Comparison of ENCODE assay signal across 1 cellular context in the genomic region with DNA sequence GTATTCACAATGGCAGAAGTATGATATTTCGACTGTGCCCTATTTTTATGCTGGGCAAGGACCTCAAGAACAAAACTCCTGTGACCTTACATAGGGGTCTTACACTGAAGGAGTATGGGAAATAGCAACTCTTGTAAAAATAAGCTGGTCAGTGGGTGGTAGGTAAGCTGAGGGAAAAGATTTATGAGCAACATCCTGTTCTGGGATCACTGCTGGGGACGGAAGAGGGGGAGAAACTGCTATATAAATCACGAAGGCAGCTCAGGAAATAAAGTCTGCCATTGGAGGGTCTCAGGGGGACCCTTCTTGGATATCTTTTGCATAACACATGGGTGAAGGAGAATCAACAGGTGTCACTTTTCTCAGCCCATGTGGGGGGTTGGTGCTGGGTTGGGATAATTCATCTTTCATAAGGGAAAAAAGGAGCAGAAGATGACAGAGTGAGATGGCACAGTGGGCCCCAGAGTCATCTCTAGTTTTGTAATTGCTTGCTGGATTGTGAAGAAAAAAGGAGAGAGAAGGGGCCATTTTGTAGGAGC.
TF ChIP-seq lines count a peak whose summit lies in the region.

No MANE protein-coding gene starts in this region.

TF ChIP-seq in H1, 55 proteins besides CTCF, POLR2A, EP300 and RAD21 (continued from another document):
- TF ChIP-seq CTBP2 (IDR thresholded peaks at IDR 0.05; ENCODE audit: borderline replicate concordance, insufficient read depth, insufficient read length, low read length), result no peak
- TF ChIP-seq TBP (IDR thresholded peaks at IDR 0.05; ENCODE audit: low read depth, low read length), result no peak
- no peak for TF ChIP-seq KDM4A (IDR thresholded peaks at IDR 0.05; ENCODE audit: low read depth, low read length, severe bottlenecking)
- no peak for TF ChIP-seq RFX5 (IDR thresholded peaks at IDR 0.05; ENCODE audit: borderline replicate concordance, low read depth, low read length)
- TF ChIP-seq CBX8 (IDR thresholded peaks at IDR 0.05; ENCODE audit: borderline replicate concordance, low read depth, low read length), result no peak
- no peak for TF ChIP-seq HDAC2 (IDR thresholded peaks at IDR 0.05; ENCODE audit: borderline replicate concordance in 1 of 2, low read depth in 2 of 2, low read length in 2 of 2)
- TF ChIP-seq SP1 (IDR thresholded peaks at IDR 0.05; ENCODE audit: low read depth, low read length), result no peak
- no peak for TF ChIP-seq JUN (IDR thresholded peaks at IDR 0.05; ENCODE audit: low read depth, low read length)
- TF ChIP-seq TEAD4 (IDR thresholded peaks at IDR 0.05; ENCODE audit: low read depth, low read length), result no peak
- TF ChIP-seq ATF3 (IDR thresholded peaks at IDR 0.05; ENCODE audit: insufficient read depth, low read depth, low read length), result no peak
